ENCODE assay signal across 8 cellular contexts in the genomic region with DNA sequence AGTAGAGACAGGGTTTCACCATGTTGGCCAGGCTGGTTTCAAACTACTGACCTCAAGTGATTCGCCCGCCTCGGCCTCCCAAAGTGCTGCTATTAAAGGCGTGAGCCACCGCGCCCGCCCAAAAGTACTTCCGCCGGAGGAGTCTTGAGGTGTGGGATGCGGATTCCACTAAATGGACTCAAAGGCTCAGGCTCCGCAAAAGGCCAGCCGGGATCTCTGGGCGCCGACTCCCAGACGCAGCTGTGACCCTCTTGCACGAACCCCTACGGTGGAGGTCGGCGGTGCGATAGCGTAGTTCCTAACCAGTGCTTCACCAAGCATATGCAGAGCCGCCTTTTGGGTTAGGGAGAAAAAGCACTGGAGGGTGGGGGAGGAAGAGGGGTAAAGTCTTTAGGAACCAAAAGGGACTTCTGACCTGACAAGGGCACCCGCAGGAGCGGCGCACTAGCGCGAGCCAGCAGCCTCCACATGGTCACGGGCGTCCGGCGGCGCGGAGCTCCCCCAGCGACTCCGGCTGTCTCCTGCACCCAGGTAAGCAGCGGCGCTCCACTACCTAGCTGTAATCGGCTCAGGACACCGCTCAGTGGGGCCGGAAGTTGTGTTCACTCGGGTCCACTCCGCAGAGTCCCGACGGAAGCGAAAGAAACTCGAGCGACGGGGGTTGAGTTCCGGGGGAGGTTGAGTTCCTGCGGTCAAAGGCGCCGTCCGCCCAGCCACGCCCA. TPM values are rescaled to one million over a fixed set of nuclear protein-coding genes. Genes with fewer than 3 reads are reported as not detected.
DNase-seq lines count a peak whose midpoint lies in the region; ATAC-seq and TF ChIP-seq lines count a peak whose summit lies in the region.

A gene (minus strand): TSS at position 590 of the 722 bp plus-strand sequence. CDS start 120 bp downstream, at position 470.

- H3K4me1 Mint-ChIP-seq in activated naive CD8-positive, alpha-beta T cell treated with anti-CD3 and anti-CD28 coated beads, Interleukin-2, amount 50 U/mL, for 24 hours: peaks cover 26% of the 10 kb centered on the region

- H3K4me3 ChIP-seq in heart left ventricle (peak within 1 kb of the TSS; percentile 74 to 97 (median 90)), upper lobe of left lung (peak within 1 kb of the TSS; percentile 37 to 91 (median 73))

- TF ChIP-seq EP300 in upper lobe of left lung (IDR thresholded peaks at IDR 0.05): no peak

- H3K9me3 Mint-ChIP-seq in activated naive CD8-positive, alpha-beta T cell treated with anti-CD3 and anti-CD28 coated beads, Interleukin-2, amount 50 U/mL, for 24 hours: peaks cover 4% of the 10 kb centered on the region

- intact Hi-C loops in heart left ventricle (cut with DNase I): loop anchor here in 1 of 10 donors (2.0 kb wide), 1 partner anchor 56 kb away; a partner anchor contains a TSS
- intact Hi-C loops in posterior cingulate gyrus (cut with DNase I): no loop called here

- peak; percentile 90 to 96 (median 94) for DNase-seq in NCI-H1417 (lab: John Stamatoyannopoulos, UW)
- DNase-seq in SW 1271 (lab: John Stamatoyannopoulos, UW): peak; percentile 70 to 86
- peak; percentile 90 for DNase-seq in activated naive CD8-positive, alpha-beta T cell treated with anti-CD3 and anti-CD28 coated beads, Interleukin-2, amount 50 U/mL, for 24 hours
- DNase-seq in heart left ventricle: peak; percentile 87 to 93 (median 89)
- peak; percentile 79 to 97 (median 86) for DNase-seq in posterior cingulate gyrus
- peak; percentile 93 to 94 for DNase-seq in upper lobe of left lung

- H3K27me3 ChIP-seq in heart left ventricle: no peaks in the 10 kb centered on the region
- no peaks in the 10 kb centered on the region for H3K27me3 ChIP-seq in upper lobe of left lung

- WGBS in heart left ventricle, 4 donors: 0 to 2% (median 0%) methylated on average over 32 to 54 of the region's 54 CpGs
- 1% methylated on average over 20 to 54 of the region's 54 CpGs for WGBS in upper lobe of left lung, 2 donors

- peak within 1 kb of the TSS; percentile 63 to 91 (median 86) for H3K27ac ChIP-seq in heart left ventricle
- H3K27ac ChIP-seq in upper lobe of left lung: peak within 1 kb of the TSS; percentile 79 to 88 (median 84)

- peak; percentile 97 for ATAC-seq in HG02763 (IDR thresholded peaks at IDR 0.05; ENCODE audit: unreplicated experiment)
- ATAC-seq in activated naive CD8-positive, alpha-beta T cell treated with anti-CD3 and anti-CD28 coated beads, Interleukin-2, amount 50 U/mL, for 24 hours: peak; percentile 99
- ATAC-seq in heart left ventricle: peak; percentile 95 to 99 (median 98)
- ATAC-seq in upper lobe of left lung (ENCODE audit: low FRiP score in 2 of 2): peak; percentile 98 to 99

- H3K4me3 Mint-ChIP-seq in activated naive CD8-positive, alpha-beta T cell treated with anti-CD3 and anti-CD28 coated beads, Interleukin-2, amount 50 U/mL, for 24 hours: peak within 1 kb of the TSS; percentile 92

- H3K27ac Mint-ChIP-seq in activated naive CD8-positive, alpha-beta T cell treated with anti-CD3 and anti-CD28 coated beads, Interleukin-2, amount 50 U/mL, for 24 hours: peak within 1 kb of the TSS; percentile 87

- H3K36me3 ChIP-seq in heart left ventricle (peaks cover 0 to 40% (median 33%) of the 10 kb centered on the region in 9 donors), upper lobe of left lung (peaks cover 12 to 30% (median 21%) of the 10 kb centered on the region in 4 donors)

- TF ChIP-seq CTCF in GM12874 (IDR thresholded peaks at IDR 0.05; ENCODE audit: insufficient read depth, low read depth, low read length) (peak; percentile 50), heart left ventricle (IDR thresholded peaks at IDR 0.05) (peak in 3 of 12 donors; percentile 14 to 27 (median 17)), upper lobe of left lung (IDR thresholded peaks at IDR 0.05) (peak in 4 of 6 experiments; percentile 18 to 59 (median 39))

- H3K36me3 Mint-ChIP-seq in activated naive CD8-positive, alpha-beta T cell treated with anti-CD3 and anti-CD28 coated beads, Interleukin-2, amount 50 U/mL, for 24 hours (ENCODE audit: low read depth): peaks cover 21% of the 10 kb centered on the region

- H3K27me3 Mint-ChIP-seq in activated naive CD8-positive, alpha-beta T cell treated with anti-CD3 and anti-CD28 coated beads, Interleukin-2, amount 50 U/mL, for 24 hours: no peaks in the 10 kb centered on the region

- H3K4me1 ChIP-seq in heart left ventricle (peaks cover 0 to 22% (median 12%) of the 10 kb centered on the region in 12 donors), upper lobe of left lung (peaks cover 7 to 16% (median 13%) of the 10 kb centered on the region in 4 donors)

- H3K9me3 ChIP-seq in heart left ventricle (no peaks in the 10 kb centered on the region), upper lobe of left lung (no peaks in the 10 kb centered on the region)

- TF ChIP-seq POLR2A in heart left ventricle (IDR thresholded peaks at IDR 0.05) (peak in 1 of 2 donors; percentile 48), upper lobe of left lung (IDR thresholded peaks at IDR 0.05) (peak in 3 of 4 donors; percentile 37 to 68 (median 49))

RNA-seq across cellular contexts. Expression of the gene that starts here (rescaled TPM):
- total RNA-seq in heart left ventricle: 100 to 1,000 TPM in 1 of 9 donors, 10 to 100 TPM in 8; 59.3 to 117 (median 84.9) TPM
- 100 to 1,000 TPM in 1 of 2 donors, 10 to 100 TPM in 1; 73.6 to 124 TPM for polyA plus RNA-seq in heart left ventricle
- 10 to 100 TPM; 15.9 to 40.0 (median 35.0) TPM for total RNA-seq in upper lobe of left lung

Comparison
In these comparisons a context has a peak if more than half of its experiments do, and no peak if none do; other contexts are left out.
1. Peak in every context shown above with its lines: DNase-seq, ATAC-seq, H3K4me3 ChIP-seq and H3K27ac ChIP-seq.